In genomic region chr2:119771331-119771730, GRCh38 we compare ENCODE assay signal across 23 cellular contexts. TPM values are rescaled to one million over a fixed set of nuclear protein-coding genes. Genes with fewer than 3 reads are reported as not detected.
DNase-seq lines count a peak whose midpoint lies in the region; ATAC-seq, FAIRE-seq and TF ChIP-seq lines count a peak whose summit lies in the region.
"Had no signal": no experiment of that assay in that cellular context is flagged by ENCODE, and none has a peak within 500 bp of the region (broad histone marks: within the 10 kb centered on the region; RNA-seq: fewer than 3 reads in every experiment).

No MANE protein-coding gene starts in this region.

- no peak for TF ChIP-seq RAD21 in GM12878 (IDR thresholded peaks at IDR 0.05; ENCODE audit: insufficient read depth, low read depth, low read length)

- POLR2A ChIA-PET in GM12878 (lab: Charles Lee), result interaction anchor here (0.9 kb wide), 1 partner anchor 12 kb away, joined by 3 read pairs; the partner anchor contains the start of gene PTPN4

- ATAC-seq in Right ventricle myocardium inferior (peak; percentile 95), GM12878 (no peak; the same call in 2 of the 3 replicates), heart left ventricle (peak; percentile 94 to 97 (median 96)), GM18519 (IDR thresholded peaks at IDR 0.05; ENCODE audit: low FRiP score, unreplicated experiment) (no peak)

- H3K4me1 ChIP-seq in GM12878 (ENCODE audit: control insufficient read depth, insufficient read depth, low read length) (no peaks in the 10 kb centered on the region), heart left ventricle (peaks cover 0 to 51% (median 0%) of the 10 kb centered on the region in 12 donors), parathyroid adenoma (peaks cover 13% of the 10 kb centered on the region)
- H3K4me1 ChIP-seq: SJSA1, tibial artery had no signal

- TF ChIP-seq POLR2A in GM12878 (IDR thresholded peaks at IDR 0.05; ENCODE audit: low read depth, low read length) (no peak), heart left ventricle (IDR thresholded peaks at IDR 0.05) (no peak)

- H3K36me3 ChIP-seq in GM12878 (ENCODE audit: control insufficient read depth in 2 of 2, insufficient read depth in 2 of 2, low read length in 1 of 2) (no peaks in the 10 kb centered on the region), heart left ventricle (no peaks in the 10 kb centered on the region), parathyroid adenoma (ENCODE audit: control insufficient read depth, insufficient read depth, low read length) (no peaks in the 10 kb centered on the region)
- H3K36me3 ChIP-seq: SJSA1, tibial artery had no signal

- RAD21 ChIA-PET in GM12878 (lab: Charles Lee; ENCODE audit: unreplicated experiment), result interaction anchor here (0.9 to 1.2 kb wide), 2 partner anchors 10 to 540 kb away, joined by 3 read pairs; no protein-coding TSS in a partner anchor

- no TSS peak for BruUV-seq in GM12878 (replicated peaks; lab: Mats Ljungman, UMichigan)

- H2AFZ ChIP-seq in GM12878 (ENCODE audit: control insufficient read depth, low read depth, low read length) (no peak overlapping the region), parathyroid adenoma (no peak overlapping the region)

- WGBS in GM12878 (ENCODE audit: insufficient coverage, insufficient replicate concordance, low lambda C conversion rate, missing lambda C conversion rate), result 96% methylated on average over 2 of the region's 2 CpGs
- 39 to 50% (median 45%) methylated on average over 2 of the region's 2 CpGs for WGBS in heart left ventricle, 4 donors

- H4K20me1 ChIP-seq in GM12878 (ENCODE audit: control insufficient read depth, insufficient read depth), result no peaks in the 10 kb centered on the region

- H3K27ac ChIP-seq in GM12878 (ENCODE audit: control insufficient read depth, insufficient read depth) (no peak overlapping the region), heart left ventricle (peak overlapping the region in 10 of 12 donors; percentile 4 to 61 (median 44)), parathyroid adenoma (no peak overlapping the region)
- H3K27ac ChIP-seq: epithelial cell of prostate, SJSA1, tibial artery had no signal

- no peak for TF ChIP-seq EP300 in GM12878 (IDR thresholded peaks at IDR 0.05; ENCODE audit: borderline replicate concordance in 1 of 2, control insufficient read depth in 1 of 2, low read depth in 2 of 2, low read length in 2 of 2)

- H3K27me3 ChIP-seq in GM12878 (replicated peaks in 1 of 2; ENCODE audit: control insufficient read depth in 2 of 2, insufficient read depth in 2 of 2, low read length in 1 of 2) (no peaks in the 10 kb centered on the region), heart left ventricle (no peaks in the 10 kb centered on the region), parathyroid adenoma (ENCODE audit: control insufficient read depth, insufficient read depth, low read length) (no peaks in the 10 kb centered on the region)
- H3K27me3 ChIP-seq: SJSA1, tibial artery had no signal

- FAIRE-seq in GM12878 (lab: Jason Lieb, UNC), result peak; percentile 44
- FAIRE-seq: A204.1, GM18507 had no signal

- DNase-seq in Right ventricle myocardium inferior (ENCODE audit: missing footprints), result no peak
- DNase-seq in cardiac septum (ENCODE audit: low spot score), result no peak
- no peak for DNase-seq in GM12878 (ENCODE audit: low read depth, low spot score)
- DNase-seq in heart left ventricle, result peak in 1 of 5 donors; percentile 35
- no peak for DNase-seq in DMS79 treated with DMSO at 0.1 percent for 48 hours (lab: John Stamatoyannopoulos, UW)
- no peak for DNase-seq in NOMO-1 (lab: John Stamatoyannopoulos, UW; ENCODE audit: unreplicated experiment in 2 of 2)
- DNase-seq: activated CD4-positive, alpha-beta memory T cell treated with anti-CD3 and anti-CD28 coated beads for 36 hours; activated CD4-positive, CD25-positive, alpha-beta regulatory T cell treated with anti-CD3 and anti-CD28 coated beads, Interleukin-2, amount 50 U/mL, for 72 hours; activated naive CD4-positive, alpha-beta T cell treated with anti-CD3 and anti-CD28 coated beads, Interleukin-2, amount 10 ng/mL, durations not matched to agents 7 days and 5 days; amygdala; MM.1S; NCI-H1417; NCI-H2029 treated with DMSO at 0.1 percent for 48 hours; nucleus accumbens; stimulated activated CD4-positive, alpha-beta T cell treated with anti-CD3 and anti-CD28 coated beads, Interleukin-15, amount 100 ng/mL, for 24 hours; stimulated activated CD4-positive, alpha-beta T cell treated with anti-CD3 and anti-CD28 coated beads, Interleukin-4, amount 100 ng/mL, for 4 hours; tibial artery had no signal

- in situ Hi-C loops in GM12878 (cut with MboI), result no loop called here

- no peaks in the 10 kb centered on the region; the same call in 2 of the 3 replicates for H3K9me3 ChIP-seq in GM12878 (replicated peaks; ENCODE audit: control insufficient read depth, insufficient read depth, low read length)
- peaks cover 0 to 6% (median 0%) of the 10 kb centered on the region in 12 donors for H3K9me3 ChIP-seq in heart left ventricle
- H3K9me3 ChIP-seq in parathyroid adenoma (ENCODE audit: control insufficient read depth, low read length), result no peaks in the 10 kb centered on the region
- H3K9me3 ChIP-seq: SJSA1, tibial artery had no signal

- H3K4me3 ChIP-seq in GM12878 (no peak overlapping the region), heart left ventricle (peak overlapping the region in 1 of 12 donors; percentile 2), parathyroid adenoma (ENCODE audit: low read depth, low read length) (no peak overlapping the region)
- H3K4me3 ChIP-seq: SJSA1, tibial artery had no signal

- TF ChIP-seq CTCF in GM12878 (IDR thresholded peaks at IDR 0.05 in 2 of 3, conservative IDR thresholded peaks at IDR 0.05 in 1 of 3; ENCODE audit: control insufficient read depth in 2 of 3, extremely low read depth in 1 of 3, insufficient read depth in 1 of 3, low read depth in 3 of 3, low read length in 3 of 3) (no peak), heart left ventricle (IDR thresholded peaks at IDR 0.05) (no peak), parathyroid adenoma (IDR thresholded peaks at IDR 0.05) (no peak)

- no peak overlapping the region for H3K9ac ChIP-seq in GM12878 (ENCODE audit: control insufficient read depth, insufficient read depth, low read length)
- no peak overlapping the region for H3K9ac ChIP-seq in parathyroid adenoma

- peaks cover 3% of the 10 kb centered on the region for H3K79me2 ChIP-seq in GM12878 (ENCODE audit: control insufficient read depth, insufficient read depth, low read length)
- H3K79me2 ChIP-seq in parathyroid adenoma, result peaks cover 36% of the 10 kb centered on the region

- no peak overlapping the region for H3K4me2 ChIP-seq in GM12878 (ENCODE audit: control insufficient read depth, insufficient read depth)
- H3K4me2 ChIP-seq in parathyroid adenoma (ENCODE audit: low read length), result peak overlapping the region; percentile 15

- CTCF ChIA-PET in GM12878 (lab: Yijun Ruan, JAX), result interaction anchor here (2.5 kb wide), 1 partner anchor 18 kb away, joined by 6 read pairs; no protein-coding TSS in a partner anchor

- intact Hi-C loops in Right ventricle myocardium inferior (cut with DNase I) (no loop called here), cardiac septum (cut with DNase I) (no loop called here), GM12878 (cut with micrococcal nuclease; ENCODE audit: unreplicated experiment) (no loop called here), heart left ventricle (cut with DNase I) (no loop called here)

- SMC1A ChIA-PET in GM12878 (lab: Charles Lee; ENCODE audit: uncharacterized antibody, unreplicated experiment), result interaction anchor here (1.1 kb wide), 1 partner anchor 10 kb away, joined by 5 read pairs; no protein-coding TSS in a partner anchor

TF ChIP-seq in GM12878, 131 proteins besides CTCF, POLR2A, EP300 and RAD21:
- TF ChIP-seq USF1 (IDR thresholded peaks at IDR 0.05; ENCODE audit: borderline replicate concordance, extremely low read length, insufficient read depth, low read depth, low read length) (no peak), NFXL1 (IDR thresholded peaks at IDR 0.05; ENCODE audit: borderline replicate concordance) (no peak), TCF7 (IDR thresholded peaks at IDR 0.05; ENCODE audit: borderline replicate concordance) (no peak), GABPA (IDR thresholded peaks at IDR 0.05; ENCODE audit: low read depth) (no peak)

RNA-seq across cellular contexts. Expression of gene PTPN4, which starts 11.6 kb away (rescaled TPM):
- total RNA-seq in Right ventricle myocardium inferior, result 40.4 TPM
- total RNA-seq in cardiac septum, result 35.7 TPM
- 75.9 and 78.2 TPM in 2 replicates for total RNA-seq in GM12878 (2013; cell fraction: nucleolus; rRNA removed)
- 23.6 and 26.8 TPM in 2 replicates for total RNA-seq in GM12878 (2014; rRNA removed)
- total RNA-seq in GM12878 (2014; rRNA removed; fragmentation: Illumina TruSeq; extraction: Trizol), result 26.2 and 27.9 TPM in 2 replicates
- total RNA-seq in GM12878 (2021), result 26.3 and 28.5 TPM in 2 replicates
- 6.7 TPM for polyA plus RNA-seq in GM12878 (2011; ENCODE audit: low read depth)
- 26.9 and 27.5 TPM in 2 replicates for polyA plus RNA-seq in GM12878 (2011; rRNA removed)
- polyA plus RNA-seq in GM12878 (2011; cell fraction: cytosol; rRNA removed), result 11.1 and 11.2 TPM in 2 replicates
- 15.3 and 25.3 TPM in 2 replicates for polyA plus RNA-seq in GM12878 (2011; cell fraction: nucleus; rRNA removed)
- 3.9 and 10.2 TPM in 2 replicates for polyA plus RNA-seq in GM12878 (2012)
- 19.4 and 25.8 TPM in 2 replicates for polyA plus RNA-seq in GM12878 (2014; fragmentation: Illumina TruSeq; extraction: Trizol)
- 1 to 10 TPM; 5.0 to 7.4 TPM for polyA plus RNA-seq in GM12878 (2014; fragmentation: Nextera tagmentation; extraction: Ambion mirVana)
- 18.5 TPM in 2 replicates for polyA plus RNA-seq in GM12878 (2014; rRNA removed)
- polyA plus RNA-seq in GM12878 (2016; fragmentation: Nextera tagmentation; extraction: Ambion mirVana), result 10 to 100 TPM; 23.8 to 29.7 TPM
- 57.4 and 68.0 TPM in 2 replicates for polyA minus RNA-seq in GM12878 (2011; rRNA and poly(A)+ RNA removed)
- polyA minus RNA-seq in GM12878 (2011; cell fraction: cytosol; rRNA and poly(A)+ RNA removed), result 7.2 and 11.3 TPM in 2 replicates
- 65.0 and 124 TPM in 2 replicates for polyA minus RNA-seq in GM12878 (2011; cell fraction: nucleus; rRNA and poly(A)+ RNA removed)
- 10 to 100 TPM; 21.2 to 49.0 (median 43.6) TPM for total RNA-seq in heart left ventricle
- 1 to 10 TPM; 3.6 to 4.7 TPM for polyA plus RNA-seq in heart left ventricle

Comparison
In these comparisons a context has a peak if more than half of its experiments do, and no peak if none do; other contexts are left out.
1. ATAC-seq: peak in Right ventricle myocardium inferior (single experiment) and heart left ventricle (4 of 4); none in GM12878 (single experiment) and GM18519 (single experiment).
2. H3K27ac ChIP-seq: peak in heart left ventricle (10 of 12); none in GM12878 (single experiment) and parathyroid adenoma (single experiment).